28 cellular contexts compared by ENCODE assay signal in the genomic region with DNA sequence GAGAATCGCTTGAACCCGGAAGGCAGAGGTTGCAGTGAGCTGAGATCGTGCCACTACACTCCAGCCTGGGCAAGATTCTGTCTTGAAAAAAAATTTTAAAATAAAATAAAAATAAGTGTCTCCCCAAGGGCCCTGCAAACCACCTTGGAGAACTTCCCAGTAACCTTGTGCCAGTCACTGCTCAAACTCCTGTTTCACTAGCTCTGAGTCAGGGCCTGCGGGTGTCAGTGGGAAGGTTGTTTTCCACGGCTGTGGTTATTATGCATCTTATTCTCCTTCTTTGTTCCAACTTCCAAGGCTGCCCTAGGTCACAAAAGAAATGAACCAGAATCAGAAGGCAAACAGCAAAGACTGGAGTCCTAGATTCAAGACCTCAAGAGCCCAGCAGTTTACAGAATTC.
DNase-seq lines count a peak whose midpoint lies in the region; ATAC-seq and TF ChIP-seq lines count a peak whose summit lies in the region.
"Had no signal": no experiment of that assay in that cellular context is flagged by ENCODE, and none has a peak within 500 bp of the region (broad histone marks: within the 10 kb centered on the region; RNA-seq: fewer than 3 reads in every experiment).

No MANE protein-coding gene starts in this region.

- H3K36me3 Mint-ChIP-seq in MCF 10A (ENCODE audit: insufficient read depth, unreplicated experiment) = no peaks in the 10 kb centered on the region
- H3K36me3 Mint-ChIP-seq: neural progenitor cell, type B pancreatic cell had no signal

- peak; percentile 12 for DNase-seq in mammary epithelial cell
- DNase-seq in MCF 10A (ENCODE audit: unreplicated experiment) = no peak
- DNase-seq in astrocyte of the cerebellum (ENCODE audit: low read depth) = peak; percentile 28
- DNase-seq in left lung = no peak
- DNase-seq in DMS53 (lab: John Stamatoyannopoulos, UW) = no peak
- DNase-seq in HPDE6-E6E7 (ENCODE audit: extremely low spot score) = no peak
- DNase-seq: 8988T; activated T-cell treated with anti-CD3 and anti-CD28 coated beads, Interleukin-2, amount 50 U/mL, for 24 hours; amygdala; BE2C; caudate nucleus; NCI-H1105 treated with DMSO at 0.1 percent for 48 hours; NCI-H446; OCI-M1; stimulated activated CD8-positive, alpha-beta memory T cell treated with anti-CD3 and anti-CD28 coated beads, Interleukin-4, amount 100 ng/mL, for 48 hours; stomach; SW 1271 had no signal

- intact Hi-C loops in mammary epithelial cell (cut with micrococcal nuclease) = no loop called here
- intact Hi-C loops in MCF 10A (cut with micrococcal nuclease) = no loop called here
- intact Hi-C loops in left lung (cut with DNase I) = no loop called here

- H3K27ac Mint-ChIP-seq in MCF 10A (ENCODE audit: low read depth, unreplicated experiment) = no peak overlapping the region
- H3K27ac Mint-ChIP-seq: activated T-cell treated with anti-CD3 and anti-CD28 coated beads, Interleukin-2, amount 50 U/mL, for 24 hours; dendritic cell treated with granulocyte-macrophage colony-stimulating factor and Interleukin-4, amounts not matched to agents 40 ng/mL and 50 ng/mL, for 4 days; neural progenitor cell; progenitor cell of endocrine pancreas; type B pancreatic cell had no signal

- H4K20me1 ChIP-seq in mammary epithelial cell (ENCODE audit: insufficient read depth, low read length) = no peaks in the 10 kb centered on the region

- ATAC-seq in left lung (peak; percentile 12), GM21737 (IDR thresholded peaks at IDR 0.05; ENCODE audit: unreplicated experiment) (no peak), HG03095 (IDR thresholded peaks at IDR 0.05; ENCODE audit: unreplicated experiment) (no peak)
- ATAC-seq: activated CD4-positive, CD25-positive, alpha-beta regulatory T cell treated with anti-CD3 and anti-CD28 coated beads, Interleukin-2, amount 50 U/mL, for 24 hours; GM12878; HepG2; Right ventricle myocardium inferior had no signal

- H3K4me3 ChIP-seq in mammary epithelial cell (replicated peaks in 1 of 3; ENCODE audit: insufficient read depth in 1 of 3, low read depth in 2 of 3, low read length in 3 of 3) = no peak overlapping the region
- H3K4me3 ChIP-seq in astrocyte of the cerebellum (ENCODE audit: low read depth, low read length) = no peak overlapping the region
- H3K4me3 ChIP-seq in left lung = no peak overlapping the region
- H3K4me3 ChIP-seq: GM12878, HAP-1, neural progenitor cell, stomach had no signal

- no peaks in the 10 kb centered on the region for H3K36me3 ChIP-seq in mammary epithelial cell (ENCODE audit: insufficient read depth, low read length)
- H3K36me3 ChIP-seq in left lung = no peaks in the 10 kb centered on the region
- H3K36me3 ChIP-seq: BE2C, HAP-1, neural progenitor cell, stomach had no signal

- POLR2A ChIA-PET in MCF 10A (lab: Yijun Ruan, JAX) = interaction anchor here (1.3 kb wide), 1 partner anchor 14 kb away, joined by 4 read pairs; no protein-coding TSS in a partner anchor

- no peaks in the 10 kb centered on the region for H3K9me3 Mint-ChIP-seq in MCF 10A (ENCODE audit: unreplicated experiment)
- H3K9me3 Mint-ChIP-seq: activated T-cell treated with anti-CD3 and anti-CD28 coated beads, Interleukin-2, amount 50 U/mL, for 24 hours; dendritic cell treated with granulocyte-macrophage colony-stimulating factor and Interleukin-4, amounts not matched to agents 40 ng/mL and 50 ng/mL, for 4 days; neural progenitor cell; type B pancreatic cell had no signal

- CTCF ChIA-PET in mammary epithelial cell (lab: Charles Lee; ENCODE audit: low non-redundant PET) (no interaction called here), MCF 10A (lab: Yijun Ruan, JAX) (interaction anchor here (1.9 kb wide), 1 partner anchor 13 kb away, joined by 4 read pairs; no protein-coding TSS in a partner anchor)

- H2AFZ ChIP-seq in mammary epithelial cell (ENCODE audit: low read depth, low read length) = no peak overlapping the region
- H2AFZ ChIP-seq: neural progenitor cell had no signal

- in situ Hi-C loops in mammary epithelial cell (cut with MboI; ENCODE audit: low sequenced_read_pairs in 2 of 2) (no loop called here), astrocyte of the cerebellum (cut with HindIII; ENCODE audit: low sequenced_read_pairs) (no loop called here)

- dilution Hi-C loops in mammary epithelial cell (cut with HindIII; ENCODE audit: low sequenced_read_pairs) = no loop called here

- 81% methylated on average over 3 of the region's 5 CpGs for WGBS in mammary epithelial cell (ENCODE audit: low coverage, missing lambda C conversion rate)

- no peaks in the 10 kb centered on the region for H3K4me1 ChIP-seq in mammary epithelial cell (ENCODE audit: insufficient read depth, low read length)
- H3K4me1 ChIP-seq in left lung = no peaks in the 10 kb centered on the region
- H3K4me1 ChIP-seq: BE2C, HAP-1, neural progenitor cell, stomach had no signal

- H3K27ac ChIP-seq in mammary epithelial cell (ENCODE audit: insufficient read depth, low read depth, low read length) (no peak overlapping the region), left lung (no peak overlapping the region)
- H3K27ac ChIP-seq: neural progenitor cell, stomach had no signal

- TF ChIP-seq CTCF in mammary epithelial cell (conservative IDR thresholded peaks at IDR 0.05 in 1 of 2, IDR thresholded peaks at IDR 0.05 in 1 of 2; ENCODE audit: extremely low read depth in 1 of 2, insufficient read depth in 1 of 2, low read depth in 1 of 2, low read length in 2 of 2) = no peak
- no peak for TF ChIP-seq CTCF in MCF 10A (IDR thresholded peaks at IDR 0.05; ENCODE audit: unreplicated experiment)
- no peak for TF ChIP-seq CTCF in astrocyte of the cerebellum (IDR thresholded peaks at IDR 0.05; ENCODE audit: low read depth, low read length, missing control alignments)
- TF ChIP-seq CTCF in left lung (IDR thresholded peaks at IDR 0.05) = no peak

- BruUV-seq in mammary epithelial cell (replicated peaks; lab: Mats Ljungman, UMichigan) = no TSS peak
- BruUV-seq in MCF 10A (replicated peaks; lab: Mats Ljungman, UMichigan) = no TSS peak

- no peaks in the 10 kb centered on the region for H3K79me2 ChIP-seq in mammary epithelial cell (ENCODE audit: insufficient read depth, low read length)

- H3K4me3 Mint-ChIP-seq in MCF 10A (ENCODE audit: unreplicated experiment) = no peak overlapping the region
- H3K4me3 Mint-ChIP-seq: activated T-cell treated with anti-CD3 and anti-CD28 coated beads, Interleukin-2, amount 50 U/mL, for 24 hours; dendritic cell treated with granulocyte-macrophage colony-stimulating factor and Interleukin-4, amounts not matched to agents 40 ng/mL and 50 ng/mL, for 4 days; neural progenitor cell; type B pancreatic cell had no signal

- H3K4me1 Mint-ChIP-seq in MCF 10A (ENCODE audit: insufficient read depth, unreplicated experiment) = no peaks in the 10 kb centered on the region

- no peak overlapping the region for H3K9ac ChIP-seq in mammary epithelial cell (ENCODE audit: insufficient read depth, low read length)
- H3K9ac ChIP-seq: neural progenitor cell had no signal

- no peak overlapping the region for H3K4me2 ChIP-seq in mammary epithelial cell (ENCODE audit: insufficient read depth, low read depth, low read length)
- H3K4me2 ChIP-seq: neural progenitor cell had no signal

- H3K27me3 ChIP-seq in mammary epithelial cell (ENCODE audit: insufficient read depth, low read length) = no peaks in the 10 kb centered on the region
- H3K27me3 ChIP-seq in left lung = no peaks in the 10 kb centered on the region
- H3K27me3 ChIP-seq: BE2C, neural progenitor cell, stomach had no signal

- H3K9me3 ChIP-seq in mammary epithelial cell (replicated peaks; ENCODE audit: insufficient read depth, low read length) (no peaks in the 10 kb centered on the region), left lung (no peaks in the 10 kb centered on the region)
- H3K9me3 ChIP-seq: BE2C, HAP-1, stomach had no signal

- H3K27me3 Mint-ChIP-seq in MCF 10A (ENCODE audit: insufficient read depth, unreplicated experiment) = no peaks in the 10 kb centered on the region
- H3K27me3 Mint-ChIP-seq: dendritic cell treated with granulocyte-macrophage colony-stimulating factor and Interleukin-4, amounts not matched to agents 40 ng/mL and 50 ng/mL, for 4 days; type B pancreatic cell had no signal

Comparison
In these comparisons a context has a peak if more than half of its experiments do, and no peak if none do; other contexts are left out.
1. DNase-seq: peak in mammary epithelial cell (single experiment) and astrocyte of the cerebellum (single experiment); none in MCF 10A (single experiment), left lung (0 of 2), DMS53 (single experiment) and HPDE6-E6E7 (single experiment).